1 cellular context compared by ENCODE assay signal in genomic region chr1:154314226-154314625, GRCh38.
TF ChIP-seq lines count a peak whose summit lies in the region.

No MANE protein-coding gene starts in this region.

TF ChIP-seq in K562, 482 proteins besides CTCF, POLR2A, EP300 and RAD21:
- TF ChIP-seq YY1 (IDR thresholded peaks at IDR 0.05; ENCODE audit: borderline replicate concordance in 1 of 3, control insufficient read depth in 1 of 3, extremely low read depth in 1 of 3, insufficient read depth in 3 of 3, insufficient read length in 1 of 3, insufficient replicate concordance in 2 of 3, low read depth in 1 of 3, low read length in 2 of 3) (peak in 1 of 3 experiments; percentile 24), RFX1 (IDR thresholded peaks at IDR 0.05) (peak; percentile 78), PRDM10 (IDR thresholded peaks at IDR 0.05; ENCODE audit: partially characterized antibody) (peak; percentile 15)
